In genomic region chr1:56584910-56585528, GRCh38 we compare ENCODE assay signal across 8 cellular contexts. TPM values are rescaled to one million over a fixed set of nuclear protein-coding genes. Genes with fewer than 3 reads are reported as not detected.
DNase-seq lines count a peak whose midpoint lies in the region; ATAC-seq, FAIRE-seq and TF ChIP-seq lines count a peak whose summit lies in the region.

No MANE protein-coding gene starts in this region.

- intact Hi-C loops in A673 (cut with micrococcal nuclease; ENCODE audit: unreplicated experiment), result loop anchor here (5.0 to 10.0 kb wide), 3 partner anchors 1108 to 1630 kb away; no protein-coding TSS in a partner anchor
- intact Hi-C loops in left ventricle myocardium inferior (cut with micrococcal nuclease), result loop anchor here (2.0 to 10.0 kb wide), 2 partner anchors 1210 to 1300 kb away; no protein-coding TSS in a partner anchor
- intact Hi-C loops in spleen (cut with DNase I; ENCODE audit: low total_unique reads), result loop anchor here (5.0 to 10.0 kb wide), 3 partner anchors 1110 to 1298 kb away; no protein-coding TSS in a partner anchor

- no peak for ATAC-seq in HG03442 (IDR thresholded peaks at IDR 0.05; ENCODE audit: unreplicated experiment)

- no peaks in the 10 kb centered on the region for H3K27me3 ChIP-seq in A673 (replicated peaks; ENCODE audit: insufficient read depth, low read depth, low read length, poor library complexity)
- no peaks in the 10 kb centered on the region for H3K27me3 ChIP-seq in left ventricle myocardium inferior (ENCODE audit: low read depth)
- H3K27me3 ChIP-seq in spleen (replicated peaks in 1 of 7), result no peaks in the 10 kb centered on the region

- H3K9me3 ChIP-seq in A673 (ENCODE audit: low read depth, low read length, poor library complexity, severe bottlenecking) (no peaks in the 10 kb centered on the region), left ventricle myocardium inferior (replicated peaks) (no peaks in the 10 kb centered on the region), spleen (peaks cover 0 to 7% (median 0%) of the 10 kb centered on the region in 8 donors)

- H3K4me1 ChIP-seq in A673 (ENCODE audit: insufficient read depth, low read length, poor library complexity, severe bottlenecking) (peaks cover under 1% of the 10 kb centered on the region), left ventricle myocardium inferior (peaks cover 7% of the 10 kb centered on the region), spleen (peaks cover 1 to 15% (median 6%) of the 10 kb centered on the region in 6 donors)

- peak; percentile 72 for FAIRE-seq in GM12891 (lab: Jason Lieb, UNC)

- H3K4me3 ChIP-seq in A673 (ENCODE audit: low read depth, low read length, poor library complexity, severe bottlenecking) (no peak overlapping the region), WI38 (ENCODE audit: low read depth, low read length) (no peak overlapping the region), left ventricle myocardium inferior (no peak overlapping the region), spleen (no peak overlapping the region)

- H3K27ac ChIP-seq in A673 (ENCODE audit: low read depth, low read length, poor library complexity, severe bottlenecking), result no peak overlapping the region
- no peak overlapping the region for H3K27ac ChIP-seq in left ventricle myocardium inferior (replicated peaks)
- no peak overlapping the region for H3K27ac ChIP-seq in spleen

- CTCF ChIA-PET in A673 (lab: Charles Lee), result interaction anchor here (0.6 to 1.3 kb wide), 3 partner anchors 717 to 1210 kb away, joined by 4 to 5 read pairs (median 4); no protein-coding TSS in a partner anchor

- TF ChIP-seq CTCF in A673 (conservative IDR thresholded peaks at IDR 0.05; ENCODE audit: low read depth, low read length), result peak; percentile 80
- TF ChIP-seq CTCF in WI38 (IDR thresholded peaks at IDR 0.05; ENCODE audit: low read depth, low read length), result peak; percentile 40; the same call in 1 of the 2 replicates
- peak; percentile 93 for TF ChIP-seq CTCF in left ventricle myocardium inferior (IDR thresholded peaks at IDR 0.05; ENCODE audit: borderline replicate concordance)
- peak; percentile 79 to 94 (median 85) for TF ChIP-seq CTCF in spleen (IDR thresholded peaks at IDR 0.05 in 8 of 11, conservative IDR thresholded peaks at IDR 0.05 in 3 of 11)

- POLR2A ChIA-PET in A673 (lab: Charles Lee; ENCODE audit: low non-redundant PET), result no interaction called here

- peak; percentile 65 for DNase-seq in A673 (ENCODE audit: low spot score)
- DNase-seq in GM12891 (ENCODE audit: insufficient read length, low spot score), result no peak
- peak; percentile 95 for DNase-seq in NCI-H2029 treated with DMSO at 0.1 percent for 48 hours (lab: John Stamatoyannopoulos, UW)
- no peak for DNase-seq in left ventricle myocardium inferior
- no peak for DNase-seq in spleen
- no peak for DNase-seq in activated CD4-positive, alpha-beta T cell treated with anti-CD3 and anti-CD28 coated beads for 1 hour

- TF ChIP-seq POLR2A in GM12891 (IDR thresholded peaks at IDR 0.05; ENCODE audit: low read depth, low read length), result no peak
- TF ChIP-seq POLR2A in spleen (IDR thresholded peaks at IDR 0.05), result no peak

- H3K36me3 ChIP-seq in A673 (ENCODE audit: insufficient read depth, low read length, poor library complexity, severe bottlenecking) (no peaks in the 10 kb centered on the region), left ventricle myocardium inferior (no peaks in the 10 kb centered on the region), spleen (no peaks in the 10 kb centered on the region)

- BruUV-seq in A673 (replicated peaks; lab: Mats Ljungman, UMichigan), result no TSS peak

- 21 to 25% (median 23%) methylated on average over 5 of the region's 5 CpGs for WGBS in spleen, 5 donors

TF ChIP-seq in GM12891, 5 proteins besides CTCF, POLR2A, EP300 and RAD21:
- TF ChIP-seq SPI1 (IDR thresholded peaks at IDR 0.05; ENCODE audit: low read depth, low read length), result no peak
- no peak for TF ChIP-seq POLR2AphosphoS5 (IDR thresholded peaks at IDR 0.05; ENCODE audit: low read depth, low read length)
- TF ChIP-seq POU2F2 (IDR thresholded peaks at IDR 0.05; ENCODE audit: low read depth, low read length), result no peak
- TF ChIP-seq PAX5 (IDR thresholded peaks at IDR 0.05; ENCODE audit: insufficient read depth, low read length, severe bottlenecking), result no peak
- no peak for TF ChIP-seq TAF1 (IDR thresholded peaks at IDR 0.05; ENCODE audit: low read depth, low read length)

RNA-seq across cellular contexts. Expression of gene PLPP3, which starts 5.7 kb away (rescaled TPM):
- total RNA-seq in A673 (2021), result 0.39 and 0.79 TPM in 2 replicates
- polyA plus RNA-seq in GM12891 (2012; ENCODE audit: low read depth, missing spikeins), result 0.22 TPM
- 101 TPM for total RNA-seq in left ventricle myocardium inferior
- total RNA-seq in spleen, result 10 to 100 TPM; 40.3 to 90.0 (median 65.6) TPM
- polyA plus RNA-seq in spleen, result 10 to 100 TPM in 2 of 3 donors, 1 to 10 TPM in 1; 6.7 to 16.3 (median 10.5) TPM

Comparison
In these comparisons a context has a peak if more than half of its experiments do, and no peak if none do; other contexts are left out.
1. DNase-seq: peak in A673 (single experiment) and NCI-H2029 treated with DMSO at 0.1 percent for 48 hours (single experiment); none in GM12891 (single experiment), left ventricle myocardium inferior (single experiment), spleen (single experiment) and activated CD4-positive, alpha-beta T cell treated with anti-CD3 and anti-CD28 coated beads for 1 hour (single experiment).
2. CTCF ChIP-seq: peak in every context shown above with its lines; median percentile 93 in left ventricle myocardium inferior; 85 in spleen; 80 in A673; 40 in WI38.
3. RNA of gene PLPP3, which starts 5.7 kb away (total RNA-seq): 101 TPM in left ventricle myocardium inferior (single experiment) and 40.3 to 90.0 TPM in spleen; 0.39 to 0.79 TPM in A673; every median in the first group is over 10 times any median in the second.